15 cellular contexts compared by ENCODE assay signal in the genomic region with DNA sequence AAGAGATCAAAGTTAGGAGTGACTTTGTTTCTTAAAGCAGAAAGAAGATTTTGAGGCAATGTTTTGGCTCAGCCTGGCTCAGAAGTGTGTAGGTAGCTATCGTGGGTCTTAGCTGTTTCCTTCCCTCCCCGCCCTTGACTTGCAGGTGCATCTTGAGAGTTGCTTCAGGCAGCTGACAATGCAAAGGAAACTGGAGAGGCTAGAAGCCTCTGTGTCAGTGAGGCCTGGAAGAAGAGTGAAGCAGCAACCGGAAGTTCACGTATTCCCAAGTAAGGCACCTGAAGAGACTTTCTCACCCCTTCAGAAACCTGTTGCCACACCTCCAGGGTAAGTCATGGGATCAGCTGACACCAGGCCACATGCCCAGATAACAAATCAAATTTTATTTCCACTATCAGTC. TPM values are rescaled to one million over a fixed set of nuclear protein-coding genes. Genes with fewer than 3 reads are reported as not detected.
"Had no signal": no experiment of that assay in that cellular context is flagged by ENCODE, and none has a peak within 500 bp of the region (broad histone marks: within the 10 kb centered on the region; RNA-seq: fewer than 3 reads in every experiment).

No MANE protein-coding gene starts in this region.

- H3K27ac Mint-ChIP-seq: activated naive CD8-positive, alpha-beta T cell treated with anti-CD3 and anti-CD28 coated beads, Interleukin-2, amount 10 ng/mL, durations not matched to agents 7 days and 5 days; stimulated activated naive CD8-positive, alpha-beta T cell treated with anti-CD3 and anti-CD28 coated beads, Interleukin-15, Interleukin-2, amounts not matched to agents 100 ng/mL and 50 ng/mL, for 24 hours; WTC11 had no signal

- H3K4me1 ChIP-seq: heart left ventricle had no signal

- H3K27ac ChIP-seq: heart left ventricle had no signal

- H3K36me3 Mint-ChIP-seq: activated naive CD8-positive, alpha-beta T cell treated with anti-CD3 and anti-CD28 coated beads, Interleukin-2, amount 10 ng/mL, durations not matched to agents 7 days and 5 days; WTC11 had no signal

- H3K27me3 Mint-ChIP-seq: activated naive CD8-positive, alpha-beta T cell treated with anti-CD3 and anti-CD28 coated beads, Interleukin-2, amount 10 ng/mL, durations not matched to agents 7 days and 5 days; stimulated activated naive CD8-positive, alpha-beta T cell treated with anti-CD3 and anti-CD28 coated beads, Interleukin-15, Interleukin-2, amounts not matched to agents 100 ng/mL and 50 ng/mL, for 24 hours had no signal

- H3K4me1 Mint-ChIP-seq: neural crest cell had no signal

- H3K36me3 ChIP-seq: heart left ventricle had no signal

- H3K9me3 Mint-ChIP-seq: activated naive CD8-positive, alpha-beta T cell treated with anti-CD3 and anti-CD28 coated beads, Interleukin-2, amount 10 ng/mL, durations not matched to agents 7 days and 5 days; stimulated activated naive CD8-positive, alpha-beta T cell treated with anti-CD3 and anti-CD28 coated beads, Interleukin-15, Interleukin-2, amounts not matched to agents 100 ng/mL and 50 ng/mL, for 24 hours; WTC11 had no signal

- H3K4me3 Mint-ChIP-seq: activated naive CD8-positive, alpha-beta T cell treated with anti-CD3 and anti-CD28 coated beads, Interleukin-2, amount 10 ng/mL, durations not matched to agents 7 days and 5 days; neural crest cell; stimulated activated naive CD8-positive, alpha-beta T cell treated with anti-CD3 and anti-CD28 coated beads, Interleukin-15, Interleukin-2, amounts not matched to agents 100 ng/mL and 50 ng/mL, for 24 hours; WTC11 had no signal

- DNase-seq: activated naive CD8-positive, alpha-beta T cell treated with anti-CD3 and anti-CD28 coated beads, Interleukin-2, amount 10 ng/mL, durations not matched to agents 7 days and 5 days; aorta; heart left ventricle; left ventricle myocardium superior; stimulated activated CD4-positive, alpha-beta T cell treated with anti-CD3 and anti-CD28 coated beads, Interleukin-2, amount 100 ng/mL, for 24 hours had no signal

- H3K27me3 ChIP-seq: heart left ventricle had no signal

- H3K9me3 ChIP-seq: heart left ventricle had no signal

- H3K4me3 ChIP-seq: heart left ventricle had no signal

- ATAC-seq: heart left ventricle, left ventricle myocardium superior, sciatic nerve, WTC11 had no signal

RNA-seq across cellular contexts. Expression of a gene that starts 10.6 kb away (rescaled TPM):
- total RNA-seq: frontal cortex, left ventricle myocardium superior, mesenteric fat pad, osteocyte, temporal lobe had no signal

RNA-seq across cellular contexts. Expression of a gene that starts 30.2 kb away (rescaled TPM):
- total RNA-seq: activated naive CD8-positive, alpha-beta T cell treated with anti-CD3 and anti-CD28 coated beads, Interleukin-2, amount 10 ng/mL, durations not matched to agents 7 days and 5 days; aorta; frontal cortex; heart left ventricle; left ventricle myocardium superior; mesenteric fat pad; neural crest cell; osteocyte; pulmonary artery endothelial cell; sciatic nerve; temporal lobe; ureter; WTC11 had no signal
- polyA plus RNA-seq: aorta, heart left ventricle had no signal
